Comparison of ENCODE assay signal across 10 cellular contexts in the genomic region with DNA sequence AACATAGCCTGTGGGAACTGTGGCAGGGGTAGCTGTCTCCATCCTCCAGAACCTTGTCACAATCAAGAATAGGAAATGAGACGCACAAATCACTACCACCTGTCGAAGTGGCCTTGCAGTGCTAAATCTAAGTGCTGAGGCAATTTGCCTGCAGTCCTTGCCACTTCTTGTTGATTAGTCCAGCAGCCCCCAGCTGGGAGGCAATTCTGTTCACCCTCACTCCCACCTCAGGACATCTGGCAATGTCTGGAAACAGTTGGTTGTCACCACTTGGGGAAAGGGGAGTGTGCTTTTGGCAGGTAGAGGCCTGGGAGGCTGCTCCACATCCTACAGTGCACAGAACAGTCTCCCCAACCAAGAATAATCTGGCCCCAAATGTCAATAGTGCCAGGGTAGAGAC. TPM values are rescaled to one million over a fixed set of nuclear protein-coding genes. Genes with fewer than 3 reads are reported as not detected.
DNase-seq lines count a peak whose midpoint lies in the region; ATAC-seq and TF ChIP-seq lines count a peak whose summit lies in the region.
"Had no signal": no experiment of that assay in that cellular context is flagged by ENCODE, and none has a peak within 500 bp of the region (broad histone marks: within the 10 kb centered on the region; RNA-seq: fewer than 3 reads in every experiment).

No MANE protein-coding gene starts in this region.

- H3K9ac ChIP-seq in mesenchymal stem cell (ENCODE audit: low read length), result peak overlapping the region; percentile 75

- H4K8ac ChIP-seq in mesenchymal stem cell (ENCODE audit: low read length), result peak overlapping the region; percentile 80

- TF ChIP-seq CTCF in breast epithelium (IDR thresholded peaks at IDR 0.05) (no peak), MCF 10A (IDR thresholded peaks at IDR 0.05; ENCODE audit: unreplicated experiment) (no peak), upper lobe of right lung (IDR thresholded peaks at IDR 0.05) (no peak), prostate gland (IDR thresholded peaks at IDR 0.05) (no peak)

- CTCF ChIA-PET in MCF 10A (lab: Yijun Ruan, JAX), result interaction anchor here (0.5 to 2.4 kb wide), 2 partner anchors 26 to 67 kb away, joined by 4 to 14 read pairs; no protein-coding TSS in a partner anchor

- H2AK5ac ChIP-seq in mesenchymal stem cell (ENCODE audit: low read length, severe bottlenecking), result no peak overlapping the region

- H2BK12ac ChIP-seq in mesenchymal stem cell (ENCODE audit: low read length in 2 of 2), result peak overlapping the region in 1 of 2 experiments; percentile 39

- peaks cover 12% of the 10 kb centered on the region for H3K79me1 ChIP-seq in mesenchymal stem cell (replicated peaks; ENCODE audit: low read length, poor library complexity, severe bottlenecking)

- H2AFZ ChIP-seq in mesenchymal stem cell (ENCODE audit: low read depth, low read length), result no peak overlapping the region

- POLR2A ChIA-PET in MCF 10A (lab: Yijun Ruan, JAX), result interaction anchor here (0.6 to 2.9 kb wide), 6 partner anchors 9 to 197 kb away, joined by 3 to 19 read pairs (median 4); partner anchors contain the start of gene NDUFA11

- no peak overlapping the region for H3K23ac ChIP-seq in mesenchymal stem cell (ENCODE audit: low read length in 2 of 2)

- H3K27me3 Mint-ChIP-seq in MCF 10A (ENCODE audit: insufficient read depth, unreplicated experiment), result no peaks in the 10 kb centered on the region
- H3K27me3 Mint-ChIP-seq in activated naive CD8-positive, alpha-beta T cell treated with anti-CD3 and anti-CD28 coated beads, Interleukin-2, amount 50 U/mL, for 24 hours, result no peaks in the 10 kb centered on the region

- BruUV-seq in MCF 10A (replicated peaks; lab: Mats Ljungman, UMichigan), result no TSS peak

- H3K4me1 ChIP-seq in breast epithelium, result no peaks in the 10 kb centered on the region
- peaks cover 2% of the 10 kb centered on the region for H3K4me1 ChIP-seq in mesenchymal stem cell (ENCODE audit: control insufficient read depth, insufficient read depth, low read depth, low read length)
- H3K4me1 ChIP-seq in upper lobe of right lung, result peaks cover 52% of the 10 kb centered on the region
- H3K4me1 ChIP-seq in prostate gland (replicated peaks), result peaks cover 3% of the 10 kb centered on the region

- peaks cover 48% of the 10 kb centered on the region for H3K4me1 Mint-ChIP-seq in MCF 10A (ENCODE audit: insufficient read depth, unreplicated experiment)
- H3K4me1 Mint-ChIP-seq in activated naive CD8-positive, alpha-beta T cell treated with anti-CD3 and anti-CD28 coated beads, Interleukin-2, amount 50 U/mL, for 24 hours, result peaks cover 13% of the 10 kb centered on the region

- TF ChIP-seq POLR2A in breast epithelium (IDR thresholded peaks at IDR 0.05) (no peak), prostate gland (IDR thresholded peaks at IDR 0.05) (no peak)

- no peak overlapping the region for H3K4me2 ChIP-seq in mesenchymal stem cell (ENCODE audit: low read length, poor library complexity, severe bottlenecking)

- no peak for DNase-seq in breast epithelium (ENCODE audit: low spot score in 2 of 2)
- no peak for DNase-seq in MCF 10A (ENCODE audit: unreplicated experiment)
- no peak for DNase-seq in activated naive CD8-positive, alpha-beta T cell treated with anti-CD3 and anti-CD28 coated beads, Interleukin-2, amount 50 U/mL, for 24 hours
- DNase-seq in mesenchymal stem cell, result no peak
- DNase-seq in upper lobe of right lung, result no peak
- no peak for DNase-seq in middle frontal gyrus (ENCODE audit: extremely low spot score, low spot score)
- no peak for DNase-seq in NCI-H2107 (lab: John Stamatoyannopoulos, UW)
- no peak for DNase-seq in prostate gland (ENCODE audit: low spot score)
- DNase-seq: activated CD4-positive, alpha-beta T cell treated with anti-CD3 and anti-CD28 coated beads, Interleukin-2, amount 50 U/mL, for 4 hours; NCI-H187 had no signal

- no peak overlapping the region for H3K27ac Mint-ChIP-seq in MCF 10A (ENCODE audit: low read depth, unreplicated experiment)
- H3K27ac Mint-ChIP-seq in activated naive CD8-positive, alpha-beta T cell treated with anti-CD3 and anti-CD28 coated beads, Interleukin-2, amount 50 U/mL, for 24 hours, result peak overlapping the region; percentile 89

- no peaks in the 10 kb centered on the region for H3K36me3 ChIP-seq in breast epithelium
- no peaks in the 10 kb centered on the region for H3K36me3 ChIP-seq in mesenchymal stem cell (ENCODE audit: control insufficient read depth in 1 of 2, insufficient read depth in 2 of 2, low read depth in 1 of 2, low read length in 2 of 2)
- no peaks in the 10 kb centered on the region for H3K36me3 ChIP-seq in upper lobe of right lung
- H3K36me3 ChIP-seq in prostate gland, result no peaks in the 10 kb centered on the region

- H3K14ac ChIP-seq in mesenchymal stem cell (ENCODE audit: low read length in 2 of 2), result peak overlapping the region in 1 of 2 experiments; percentile 6

- peak overlapping the region; percentile 11 for H4K91ac ChIP-seq in mesenchymal stem cell (ENCODE audit: low read length)

- H3K4me3 ChIP-seq in breast epithelium (no peak overlapping the region), mesenchymal stem cell (ENCODE audit: insufficient read depth in 1 of 2, low read depth in 1 of 2, low read length in 2 of 2) (no peak overlapping the region), upper lobe of right lung (no peak overlapping the region), prostate gland (no peak overlapping the region)

- no peak overlapping the region for H3K4me3 Mint-ChIP-seq in MCF 10A (ENCODE audit: unreplicated experiment)
- H3K4me3 Mint-ChIP-seq in activated naive CD8-positive, alpha-beta T cell treated with anti-CD3 and anti-CD28 coated beads, Interleukin-2, amount 50 U/mL, for 24 hours, result no peak overlapping the region

- H3K36me3 Mint-ChIP-seq in MCF 10A (ENCODE audit: insufficient read depth, unreplicated experiment), result peaks cover 3% of the 10 kb centered on the region
- peaks cover 5% of the 10 kb centered on the region for H3K36me3 Mint-ChIP-seq in activated naive CD8-positive, alpha-beta T cell treated with anti-CD3 and anti-CD28 coated beads, Interleukin-2, amount 50 U/mL, for 24 hours (ENCODE audit: low read depth)

- ATAC-seq in activated naive CD8-positive, alpha-beta T cell treated with anti-CD3 and anti-CD28 coated beads, Interleukin-2, amount 50 U/mL, for 24 hours, result no peak
- no peak for ATAC-seq in upper lobe of right lung

- no peak overlapping the region for H3K4ac ChIP-seq in mesenchymal stem cell (ENCODE audit: low read depth in 1 of 2, low read length in 2 of 2)

- H3K27ac ChIP-seq in breast epithelium (peak overlapping the region; percentile 43 to 76), mesenchymal stem cell (ENCODE audit: low read length, poor library complexity, severe bottlenecking) (no peak overlapping the region), upper lobe of right lung (peak overlapping the region; percentile 89), prostate gland (no peak overlapping the region)

- no peak overlapping the region for H2BK120ac ChIP-seq in mesenchymal stem cell (ENCODE audit: low read depth, low read length)

- H3K9me3 ChIP-seq in breast epithelium, result no peaks in the 10 kb centered on the region
- no peaks in the 10 kb centered on the region for H3K9me3 ChIP-seq in mesenchymal stem cell (ENCODE audit: control insufficient read depth, low read length)
- no peaks in the 10 kb centered on the region for H3K9me3 ChIP-seq in upper lobe of right lung
- no peaks in the 10 kb centered on the region for H3K9me3 ChIP-seq in prostate gland

- H3K27me3 ChIP-seq in breast epithelium (no peaks in the 10 kb centered on the region), mesenchymal stem cell (ENCODE audit: control insufficient read depth in 1 of 2, insufficient read depth in 1 of 2, low read length in 2 of 2) (no peaks in the 10 kb centered on the region), upper lobe of right lung (no peaks in the 10 kb centered on the region), prostate gland (replicated peaks; ENCODE audit: insufficient read depth) (no peaks in the 10 kb centered on the region)

- no peak overlapping the region for H2BK15ac ChIP-seq in mesenchymal stem cell (ENCODE audit: low read depth, poor library complexity, severe bottlenecking)

- no peak overlapping the region for H2BK5ac ChIP-seq in mesenchymal stem cell (ENCODE audit: low read depth, low read length, poor library complexity, severe bottlenecking)

- H3K9me3 Mint-ChIP-seq in MCF 10A (ENCODE audit: unreplicated experiment), result no peaks in the 10 kb centered on the region
- H3K9me3 Mint-ChIP-seq in activated naive CD8-positive, alpha-beta T cell treated with anti-CD3 and anti-CD28 coated beads, Interleukin-2, amount 50 U/mL, for 24 hours, result peaks cover 7% of the 10 kb centered on the region

- intact Hi-C loops in breast epithelium (cut with DNase I; ENCODE audit: low total_unique reads), result loop anchor here (2.0 kb wide), 1 partner anchor 15 kb away; no protein-coding TSS in a partner anchor
- intact Hi-C loops in MCF 10A (cut with micrococcal nuclease), result no loop called here
- intact Hi-C loops in upper lobe of right lung (cut with DNase I), result no loop called here
- intact Hi-C loops in prostate gland (cut with DNase I), result no loop called here

- 40% methylated on average over 2 of the region's 2 CpGs for WGBS in mesenchymal stem cell
- WGBS in prostate gland, result 92% methylated on average over 2 of the region's 2 CpGs

- no peak overlapping the region for H3K18ac ChIP-seq in mesenchymal stem cell (ENCODE audit: low read depth in 1 of 2, low read length in 2 of 2)

RNA-seq across cellular contexts. Expression of gene RFX2, which starts 10.7 kb away (rescaled TPM):
- total RNA-seq in breast epithelium (10 to 100 TPM in 1 of 3 donors, 1 to 10 TPM in 2; 6.1 to 16.2 (median 9.2) TPM), MCF 10A (2022) (9.9 and 10.7 TPM in 2 replicates), upper lobe of right lung (11.7 TPM), prostate gland (10 to 100 TPM; 13.4 to 25.3 TPM)
- 3.2 TPM for polyA plus RNA-seq in mesenchymal stem cell (2013, experiment 1 of 2)
- polyA plus RNA-seq in mesenchymal stem cell (2013, experiment 2 of 2), result 2.9 TPM

RNA-seq across cellular contexts. Expression of gene ACSBG2, which starts 35.8 kb away (rescaled TPM):
- total RNA-seq in breast epithelium (under 1 TPM in 2 of 3 donors, not detected in 1; 0.16 to 0.33 TPM), MCF 10A (2022) (not detected in 2 replicates), upper lobe of right lung (not detected), prostate gland (10 to 100 TPM in 1 of 2 donors, not detected in 1; 18.7 TPM)
- polyA plus RNA-seq in mesenchymal stem cell (2013, experiment 1 of 2), result not detected
- not detected for polyA plus RNA-seq in mesenchymal stem cell (2013, experiment 2 of 2)

Comparison
In these comparisons a context has a peak if more than half of its experiments do, and no peak if none do; other contexts are left out.
1. H3K27ac ChIP-seq: peak in breast epithelium (2 of 2) and upper lobe of right lung (single experiment); none in mesenchymal stem cell (single experiment) and prostate gland (0 of 2).